Comparison of ENCODE assay signal across 1 cellular context in the genomic region with DNA sequence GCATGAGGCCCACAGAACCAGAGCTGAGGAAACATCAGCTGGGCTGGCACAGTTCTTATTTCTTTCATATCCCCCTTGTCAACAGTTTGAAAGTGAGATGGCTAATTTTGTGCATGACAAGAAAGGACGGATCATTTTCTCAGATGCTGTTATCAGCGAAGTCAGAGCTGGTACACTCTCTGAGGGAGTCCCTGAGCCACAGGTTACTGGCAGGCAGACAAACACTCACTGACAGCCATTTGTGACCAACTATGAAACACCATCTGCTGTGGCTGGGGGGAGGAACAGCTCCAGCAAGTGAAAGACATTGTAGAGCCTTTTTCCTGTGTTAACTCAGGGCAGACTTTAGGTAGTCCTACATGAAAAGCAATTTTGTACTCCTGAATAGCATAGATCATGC.
TF ChIP-seq lines count a peak whose summit lies in the region.

No MANE protein-coding gene starts in this region.

TF ChIP-seq in GM23338, 12 proteins besides CTCF, POLR2A, EP300 and RAD21:
- no peak for TF ChIP-seq STAT1 (IDR thresholded peaks at IDR 0.05; ENCODE audit: unreplicated experiment)
- TF ChIP-seq EZH2phosphoT487 (IDR thresholded peaks at IDR 0.05; ENCODE audit: unreplicated experiment): no peak
- TF ChIP-seq ZNF114 (CRISPR knock-in tag; IDR thresholded peaks at IDR 0.05): no peak
- TF ChIP-seq, protein P1, sequence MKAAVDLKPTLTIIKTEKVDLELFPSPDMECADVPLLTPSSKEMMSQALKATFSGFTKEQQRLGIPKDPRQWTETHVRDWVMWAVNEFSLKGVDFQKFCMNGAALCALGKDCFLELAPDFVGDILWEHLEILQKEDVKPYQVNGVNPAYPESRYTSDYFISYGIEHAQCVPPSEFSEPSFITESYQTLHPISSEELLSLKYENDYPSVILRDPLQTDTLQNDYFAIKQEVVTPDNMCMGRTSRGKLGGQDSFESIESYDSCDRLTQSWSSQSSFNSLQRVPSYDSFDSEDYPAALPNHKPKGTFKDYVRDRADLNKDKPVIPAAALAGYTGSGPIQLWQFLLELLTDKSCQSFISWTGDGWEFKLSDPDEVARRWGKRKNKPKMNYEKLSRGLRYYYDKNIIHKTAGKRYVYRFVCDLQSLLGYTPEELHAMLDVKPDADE (IDR thresholded peaks at IDR 0.05): no peak
- TF ChIP-seq ZNF331 (CRISPR knock-in tag; IDR thresholded peaks at IDR 0.05; ENCODE audit: low read depth): no peak
- no peak for TF ChIP-seq POLR2AphosphoS5 (IDR thresholded peaks at IDR 0.05; ENCODE audit: low read depth)
- no peak for TF ChIP-seq JUNB (IDR thresholded peaks at IDR 0.05; ENCODE audit: unreplicated experiment)
- no peak for TF ChIP-seq EZH2 (IDR thresholded peaks at IDR 0.05; ENCODE audit: low read depth, unreplicated experiment)
- TF ChIP-seq, protein P2, sequence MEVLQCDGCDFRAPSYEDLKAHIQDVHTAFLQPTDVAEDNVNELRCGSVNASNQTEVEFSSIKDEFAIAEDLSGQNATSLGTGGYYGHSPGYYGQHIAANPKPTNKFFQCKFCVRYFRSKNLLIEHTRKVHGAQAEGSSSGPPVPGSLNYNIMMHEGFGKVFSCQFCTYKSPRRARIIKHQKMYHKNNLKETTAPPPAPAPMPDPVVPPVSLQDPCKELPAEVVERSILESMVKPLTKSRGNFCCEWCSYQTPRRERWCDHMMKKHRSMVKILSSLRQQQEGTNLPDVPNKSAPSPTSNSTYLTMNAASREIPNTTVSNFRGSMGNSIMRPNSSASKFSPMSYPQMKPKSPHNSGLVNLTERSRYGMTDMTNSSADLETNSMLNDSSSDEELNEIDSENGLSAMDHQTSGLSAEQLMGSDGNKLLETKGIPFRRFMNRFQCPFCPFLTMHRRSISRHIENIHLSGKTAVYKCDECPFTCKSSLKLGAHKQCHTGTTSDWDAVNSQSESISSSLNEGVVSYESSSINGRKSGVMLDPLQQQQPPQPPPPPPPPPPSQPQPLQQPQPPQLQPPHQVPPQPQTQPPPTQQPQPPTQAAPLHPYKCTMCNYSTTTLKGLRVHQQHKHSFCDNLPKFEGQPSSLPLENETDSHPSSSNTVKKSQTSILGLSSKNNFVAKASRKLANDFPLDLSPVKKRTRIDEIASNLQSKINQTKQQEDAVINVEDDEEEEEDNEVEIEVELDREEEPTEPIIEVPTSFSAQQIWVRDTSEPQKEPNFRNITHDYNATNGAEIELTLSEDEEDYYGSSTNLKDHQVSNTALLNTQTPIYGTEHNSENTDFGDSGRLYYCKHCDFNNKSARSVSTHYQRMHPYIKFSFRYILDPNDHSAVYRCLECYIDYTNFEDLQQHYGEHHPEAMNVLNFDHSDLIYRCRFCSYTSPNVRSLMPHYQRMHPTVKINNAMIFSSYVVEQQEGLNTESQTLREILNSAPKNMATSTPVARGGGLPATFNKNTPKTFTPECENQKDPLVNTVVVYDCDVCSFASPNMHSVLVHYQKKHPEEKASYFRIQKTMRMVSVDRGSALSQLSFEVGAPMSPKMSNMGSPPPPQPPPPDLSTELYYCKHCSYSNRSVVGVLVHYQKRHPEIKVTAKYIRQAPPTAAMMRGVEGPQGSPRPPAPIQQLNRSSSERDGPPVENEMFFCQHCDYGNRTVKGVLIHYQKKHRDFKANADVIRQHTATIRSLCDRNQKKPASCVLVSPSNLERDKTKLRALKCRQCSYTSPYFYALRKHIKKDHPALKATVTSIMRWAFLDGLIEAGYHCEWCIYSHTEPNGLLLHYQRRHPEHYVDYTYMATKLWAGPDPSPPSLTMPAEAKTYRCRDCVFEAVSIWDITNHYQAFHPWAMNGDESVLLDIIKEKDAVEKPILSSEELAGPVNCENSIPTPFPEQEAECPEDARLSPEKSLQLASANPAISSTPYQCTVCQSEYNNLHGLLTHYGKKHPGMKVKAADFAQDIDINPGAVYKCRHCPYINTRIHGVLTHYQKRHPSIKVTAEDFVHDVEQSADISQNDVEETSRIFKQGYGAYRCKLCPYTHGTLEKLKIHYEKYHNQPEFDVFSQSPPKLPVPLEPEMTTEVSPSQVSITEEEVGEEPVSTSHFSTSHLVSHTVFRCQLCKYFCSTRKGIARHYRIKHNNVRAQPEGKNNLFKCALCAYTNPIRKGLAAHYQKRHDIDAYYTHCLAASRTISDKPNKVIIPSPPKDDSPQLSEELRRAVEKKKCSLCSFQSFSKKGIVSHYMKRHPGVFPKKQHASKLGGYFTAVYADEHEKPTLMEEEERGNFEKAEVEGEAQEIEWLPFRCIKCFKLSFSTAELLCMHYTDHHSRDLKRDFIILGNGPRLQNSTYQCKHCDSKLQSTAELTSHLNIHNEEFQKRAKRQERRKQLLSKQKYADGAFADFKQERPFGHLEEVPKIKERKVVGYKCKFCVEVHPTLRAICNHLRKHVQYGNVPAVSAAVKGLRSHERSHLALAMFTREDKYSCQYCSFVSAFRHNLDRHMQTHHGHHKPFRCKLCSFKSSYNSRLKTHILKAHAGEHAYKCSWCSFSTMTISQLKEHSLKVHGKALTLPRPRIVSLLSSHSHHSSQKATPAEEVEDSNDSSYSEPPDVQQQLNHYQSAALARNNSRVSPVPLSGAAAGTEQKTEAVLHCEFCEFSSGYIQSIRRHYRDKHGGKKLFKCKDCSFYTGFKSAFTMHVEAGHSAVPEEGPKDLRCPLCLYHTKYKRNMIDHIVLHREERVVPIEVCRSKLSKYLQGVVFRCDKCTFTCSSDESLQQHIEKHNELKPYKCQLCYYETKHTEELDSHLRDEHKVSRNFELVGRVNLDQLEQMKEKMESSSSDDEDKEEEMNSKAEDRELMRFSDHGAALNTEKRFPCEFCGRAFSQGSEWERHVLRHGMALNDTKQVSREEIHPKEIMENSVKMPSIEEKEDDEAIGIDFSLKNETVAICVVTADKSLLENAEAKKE (CRISPR knock-in tag; IDR thresholded peaks at IDR 0.05): no peak
- no peak for TF ChIP-seq NANOG (IDR thresholded peaks at IDR 0.05; ENCODE audit: borderline replicate concordance)
- TF ChIP-seq, protein P3, sequence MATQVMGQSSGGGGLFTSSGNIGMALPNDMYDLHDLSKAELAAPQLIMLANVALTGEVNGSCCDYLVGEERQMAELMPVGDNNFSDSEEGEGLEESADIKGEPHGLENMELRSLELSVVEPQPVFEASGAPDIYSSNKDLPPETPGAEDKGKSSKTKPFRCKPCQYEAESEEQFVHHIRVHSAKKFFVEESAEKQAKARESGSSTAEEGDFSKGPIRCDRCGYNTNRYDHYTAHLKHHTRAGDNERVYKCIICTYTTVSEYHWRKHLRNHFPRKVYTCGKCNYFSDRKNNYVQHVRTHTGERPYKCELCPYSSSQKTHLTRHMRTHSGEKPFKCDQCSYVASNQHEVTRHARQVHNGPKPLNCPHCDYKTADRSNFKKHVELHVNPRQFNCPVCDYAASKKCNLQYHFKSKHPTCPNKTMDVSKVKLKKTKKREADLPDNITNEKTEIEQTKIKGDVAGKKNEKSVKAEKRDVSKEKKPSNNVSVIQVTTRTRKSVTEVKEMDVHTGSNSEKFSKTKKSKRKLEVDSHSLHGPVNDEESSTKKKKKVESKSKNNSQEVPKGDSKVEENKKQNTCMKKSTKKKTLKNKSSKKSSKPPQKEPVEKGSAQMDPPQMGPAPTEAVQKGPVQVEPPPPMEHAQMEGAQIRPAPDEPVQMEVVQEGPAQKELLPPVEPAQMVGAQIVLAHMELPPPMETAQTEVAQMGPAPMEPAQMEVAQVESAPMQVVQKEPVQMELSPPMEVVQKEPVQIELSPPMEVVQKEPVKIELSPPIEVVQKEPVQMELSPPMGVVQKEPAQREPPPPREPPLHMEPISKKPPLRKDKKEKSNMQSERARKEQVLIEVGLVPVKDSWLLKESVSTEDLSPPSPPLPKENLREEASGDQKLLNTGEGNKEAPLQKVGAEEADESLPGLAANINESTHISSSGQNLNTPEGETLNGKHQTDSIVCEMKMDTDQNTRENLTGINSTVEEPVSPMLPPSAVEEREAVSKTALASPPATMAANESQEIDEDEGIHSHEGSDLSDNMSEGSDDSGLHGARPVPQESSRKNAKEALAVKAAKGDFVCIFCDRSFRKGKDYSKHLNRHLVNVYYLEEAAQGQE (IDR thresholded peaks at IDR 0.05; ENCODE audit: unreplicated experiment): no peak
- no peak for TF ChIP-seq CREB1 (CRISPR knock-in tag; IDR thresholded peaks at IDR 0.05; ENCODE audit: low read depth)
